8 cellular contexts compared by ENCODE assay signal in the genomic region with DNA sequence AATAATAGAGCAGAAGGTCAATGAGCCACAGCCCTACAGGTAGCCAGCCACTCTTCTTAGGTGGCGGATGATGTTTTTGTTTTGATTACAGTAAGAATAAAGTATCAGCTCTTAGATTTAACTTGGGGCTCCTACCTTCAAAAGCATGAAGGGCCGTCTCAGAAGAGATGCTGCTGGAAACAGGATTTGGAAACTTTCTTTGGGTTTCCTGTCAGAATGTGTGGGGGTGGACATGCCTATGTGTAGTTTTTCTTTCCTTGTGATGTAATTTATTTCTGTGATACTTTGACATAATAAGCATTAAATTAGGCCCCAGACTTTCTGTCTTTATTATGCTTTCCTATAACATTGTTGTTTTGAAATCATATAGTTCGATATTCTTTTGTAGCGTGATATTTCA. TPM values are rescaled to one million over a fixed set of nuclear protein-coding genes. Genes with fewer than 3 reads are reported as not detected.
DNase-seq lines count a peak whose midpoint lies in the region; ATAC-seq, FAIRE-seq and TF ChIP-seq lines count a peak whose summit lies in the region.

No MANE protein-coding gene starts in this region.

- H3K27ac ChIP-seq in K562 (ENCODE audit: extremely low read depth, low read depth, low read length) (peak overlapping the region; percentile 78), muscle layer of duodenum (ENCODE audit: low read length) (peak overlapping the region; percentile 99)

- intact Hi-C loops in K562 (cut with micrococcal nuclease) = no loop called here

- H2AFZ ChIP-seq in K562 (ENCODE audit: low read depth, low read length) = peak overlapping the region; percentile 83; the same call in 1 of the 2 replicates

- H3K9me3 ChIP-seq in K562 (replicated peaks; ENCODE audit: control insufficient read depth, insufficient read depth, low read depth, low read length) (no peaks in the 10 kb centered on the region), muscle layer of duodenum (ENCODE audit: control insufficient read depth in 1 of 2, low read length in 2 of 2) (no peaks in the 10 kb centered on the region)

- TSS peak; percentile 39 for BruUV-seq in K562 (replicated peaks; lab: Mats Ljungman, UMichigan)

- peak overlapping the region; percentile 91 for H3K4me2 ChIP-seq in K562 (ENCODE audit: insufficient read depth, low read length)

- ATAC-seq in K562 (no peak), GM21390 (IDR thresholded peaks at IDR 0.05; ENCODE audit: unreplicated experiment) (no peak)

- TF ChIP-seq RAD21 in K562 (CRISPR knock-in tag; conservative IDR thresholded peaks at IDR 0.05 in 1 of 2, IDR thresholded peaks at IDR 0.05 in 1 of 2) = no peak

- POLR2A ChIA-PET in K562 (lab: Yijun Ruan, JAX) = interaction anchor here (0.7 to 1.3 kb wide), 5 partner anchors 19 to 660 kb away, joined by 3 to 4 read pairs (median 3); no protein-coding TSS in a partner anchor

- H3K36me3 ChIP-seq in K562 (ENCODE audit: control insufficient read depth, insufficient read depth, low read length) = peaks cover 6% of the 10 kb centered on the region; the same call in 1 of the 3 replicates
- H3K36me3 ChIP-seq in muscle layer of duodenum (ENCODE audit: control insufficient read depth in 1 of 2, insufficient read depth in 2 of 2, low read length in 2 of 2) = peaks cover 0 to 4% of the 10 kb centered on the region in 2 donors

- peak overlapping the region; percentile 12 to 74; a peak in 2 of 4 replicates for H3K9ac ChIP-seq in K562 (ENCODE audit: insufficient read depth in 1 of 2, low read depth in 2 of 2, low read length in 2 of 2)

- H3K27me3 ChIP-seq in K562 (ENCODE audit: control insufficient read depth in 2 of 2, insufficient read depth in 2 of 2, low read length in 2 of 2) (no peaks in the 10 kb centered on the region), muscle layer of duodenum (ENCODE audit: low read depth, low read length) (no peaks in the 10 kb centered on the region)

- no peak for TF ChIP-seq POLR2A in K562 (conservative IDR thresholded peaks at IDR 0.05)

- peaks cover 63% of the 10 kb centered on the region for H3K79me2 ChIP-seq in K562 (ENCODE audit: control insufficient read depth, insufficient read depth, low read length)

- no peak for FAIRE-seq in K562 (lab: Jason Lieb, UNC)

- no peaks in the 10 kb centered on the region for H3K9me1 ChIP-seq in K562 (ENCODE audit: control insufficient read depth, insufficient read depth, low read length)

- DNase-seq in AML-193 (lab: John Stamatoyannopoulos, UW) (peak; percentile 52 to 53), K562 (ENCODE audit: extremely low read depth in 1 of 4, low spot score in 3 of 4) (peak in 1 of 4 experiments; percentile 32), OCI-M2 (lab: John Stamatoyannopoulos, UW; ENCODE audit: unreplicated experiment) (no peak), NCI-H1417 (lab: John Stamatoyannopoulos, UW) (no peak), DMS53 (lab: John Stamatoyannopoulos, UW) (no peak)
- no peak for DNase-seq in Jurkat, Clone E6-1 (ENCODE audit: low read depth, low spot score)

- TF ChIP-seq CTCF in K562 (IDR thresholded peaks at IDR 0.05 in 2 of 3, conservative IDR thresholded peaks at IDR 0.05 in 1 of 3; ENCODE audit: insufficient read depth in 2 of 3, low read depth in 1 of 3, low read length in 3 of 3) = no peak

- no peaks in the 10 kb centered on the region for H4K20me1 ChIP-seq in K562 (replicated peaks; ENCODE audit: control insufficient read depth, insufficient read depth, low read length)

- TF ChIP-seq EP300 in K562 (IDR thresholded peaks at IDR 0.05; ENCODE audit: low read length) = no peak

- WGBS in K562 (ENCODE audit: insufficient coverage, low coverage, missing lambda C conversion rate) = 35% methylated on average over 4 of the region's 4 CpGs

- peak overlapping the region; percentile 86 for H3K4me3 ChIP-seq in Jurkat, Clone E6-1 (ENCODE audit: low read length)
- peak overlapping the region; percentile 76 for H3K4me3 ChIP-seq in K562
- H3K4me3 ChIP-seq in muscle layer of duodenum (ENCODE audit: low read depth in 1 of 2, low read length in 2 of 2) = peak overlapping the region; percentile 85 to 100

- in situ Hi-C loops in K562 (cut with MboI) = no loop called here

- CTCF ChIA-PET in K562 (lab: Yijun Ruan, JAX; ENCODE audit: low intra/inter-chr PET ratio) = no interaction called here

- peaks cover 6 to 48% of the 10 kb centered on the region in 2 experiments for H3K4me1 ChIP-seq in K562 (replicated peaks in 1 of 2; ENCODE audit: control insufficient read depth in 2 of 2, insufficient read depth in 2 of 2, low read length in 2 of 2)
- H3K4me1 ChIP-seq in muscle layer of duodenum (ENCODE audit: control insufficient read depth in 1 of 2, insufficient read depth in 2 of 2, low read length in 2 of 2) = peaks cover 12 to 40% of the 10 kb centered on the region in 2 donors

TF ChIP-seq in K562, 482 proteins besides CTCF, POLR2A, EP300 and RAD21 (continues in another document):
- TF ChIP-seq, protein P1, sequence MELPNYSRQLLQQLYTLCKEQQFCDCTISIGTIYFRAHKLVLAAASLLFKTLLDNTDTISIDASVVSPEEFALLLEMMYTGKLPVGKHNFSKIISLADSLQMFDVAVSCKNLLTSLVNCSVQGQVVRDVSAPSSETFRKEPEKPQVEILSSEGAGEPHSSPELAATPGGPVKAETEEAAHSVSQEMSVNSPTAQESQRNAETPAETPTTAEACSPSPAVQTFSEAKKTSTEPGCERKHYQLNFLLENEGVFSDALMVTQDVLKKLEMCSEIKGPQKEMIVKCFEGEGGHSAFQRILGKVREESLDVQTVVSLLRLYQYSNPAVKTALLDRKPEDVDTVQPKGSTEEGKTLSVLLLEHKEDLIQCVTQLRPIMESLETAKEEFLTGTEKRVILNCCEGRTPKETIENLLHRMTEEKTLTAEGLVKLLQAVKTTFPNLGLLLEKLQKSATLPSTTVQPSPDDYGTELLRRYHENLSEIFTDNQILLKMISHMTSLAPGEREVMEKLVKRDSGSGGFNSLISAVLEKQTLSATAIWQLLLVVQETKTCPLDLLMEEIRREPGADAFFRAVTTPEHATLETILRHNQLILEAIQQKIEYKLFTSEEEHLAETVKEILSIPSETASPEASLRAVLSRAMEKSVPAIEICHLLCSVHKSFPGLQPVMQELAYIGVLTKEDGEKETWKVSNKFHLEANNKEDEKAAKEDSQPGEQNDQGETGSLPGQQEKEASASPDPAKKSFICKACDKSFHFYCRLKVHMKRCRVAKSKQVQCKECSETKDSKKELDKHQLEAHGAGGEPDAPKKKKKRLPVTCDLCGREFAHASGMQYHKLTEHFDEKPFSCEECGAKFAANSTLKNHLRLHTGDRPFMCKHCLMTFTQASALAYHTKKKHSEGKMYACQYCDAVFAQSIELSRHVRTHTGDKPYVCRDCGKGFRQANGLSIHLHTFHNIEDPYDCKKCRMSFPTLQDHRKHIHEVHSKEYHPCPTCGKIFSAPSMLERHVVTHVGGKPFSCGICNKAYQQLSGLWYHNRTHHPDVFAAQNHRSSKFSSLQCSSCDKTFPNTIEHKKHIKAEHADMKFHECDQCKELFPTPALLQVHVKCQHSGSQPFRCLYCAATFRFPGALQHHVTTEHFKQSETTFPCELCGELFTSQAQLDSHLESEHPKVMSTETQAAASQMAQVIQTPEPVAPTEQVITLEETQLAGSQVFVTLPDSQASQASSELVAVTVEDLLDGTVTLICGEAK (IDR thresholded peaks at IDR 0.05) = 0 out of 2 replicates have a peak, but pooled peaks have one; percentile 6
- TF ChIP-seq, protein P1 (CRISPR knock-in tag; IDR thresholded peaks at IDR 0.05) = no peak

RNA-seq across cellular contexts. Expression of a gene that starts 1.5 kb away (rescaled TPM):
- polyA plus RNA-seq in Jurkat, Clone E6-1 (2012; ENCODE audit: insufficient read depth, insufficient read length) = 54.3 TPM
- 4.2 and 14.3 TPM in 2 replicates for total RNA-seq in K562 (2011; cell fraction: chromatin; rRNA removed; ENCODE audit: low replicate concordance)
- total RNA-seq in K562 (2011; cell fraction: nucleolus; rRNA removed) = 2.2 and 3.4 TPM in 2 replicates
- total RNA-seq in K562 (2011; cell fraction: nucleoplasm; rRNA removed) = 7.9 and 18.7 TPM in 2 replicates
- total RNA-seq in K562 (2014; rRNA removed) = 13.4 and 19.0 TPM in 2 replicates
- total RNA-seq in K562 (2014; rRNA removed; fragmentation: Illumina TruSeq; extraction: Trizol) = 32.5 and 40.1 TPM in 2 replicates
- 19.4 and 24.5 TPM in 2 replicates for total RNA-seq in K562 (2015; rRNA removed; fragmentation: Illumina TruSeq; extraction: Trizol)
- 57.6 and 60.7 TPM in 2 replicates for total RNA-seq in K562 (2021)
- 49.0 and 77.3 TPM in 2 replicates for polyA plus RNA-seq in K562 (2011; rRNA removed)
- 11.3 and 24.6 TPM in 2 replicates for polyA plus RNA-seq in K562 (2011; cell fraction: cytosol; rRNA removed)
- polyA plus RNA-seq in K562 (2011; cell fraction: nucleus; rRNA removed) = 6.6 and 11.5 TPM in 2 replicates
- polyA plus RNA-seq in K562 (2012) = 68.6 and 95.0 TPM in 2 replicates
- polyA plus RNA-seq in K562 (2014; fragmentation: Illumina TruSeq; extraction: Trizol) = 68.8 and 86.2 TPM in 2 replicates
- polyA plus RNA-seq in K562 (2014; fragmentation: Nextera tagmentation; extraction: Ambion mirVana) = 10 to 100 TPM; 21.3 to 28.9 TPM
- 45.9 and 48.2 TPM in 2 replicates for polyA plus RNA-seq in K562 (2014; rRNA removed)
- 49.7 and 52.8 TPM in 2 replicates for polyA minus RNA-seq in K562 (2011; rRNA and poly(A)+ RNA removed)
- 20.3 and 24.0 TPM in 2 replicates for polyA minus RNA-seq in K562 (2011; cell fraction: cytosol; rRNA and poly(A)+ RNA removed)
- 4.7 and 9.1 TPM in 2 replicates for polyA minus RNA-seq in K562 (2011; cell fraction: nucleus; rRNA and poly(A)+ RNA removed)

Comparison
In these comparisons a context has a peak if more than half of its experiments do, and no peak if none do; other contexts are left out.
1. DNase-seq: peak in AML-193 (2 of 2); none in Jurkat, Clone E6-1 (single experiment), OCI-M2 (single experiment), NCI-H1417 (0 of 3) and DMS53 (single experiment).
2. Peak in every context shown above with its lines, with median percentiles within 50 percentile points of each other: H3K4me3 ChIP-seq.